Comparison of ENCODE assay signal across 1 cellular context in the genomic region with DNA sequence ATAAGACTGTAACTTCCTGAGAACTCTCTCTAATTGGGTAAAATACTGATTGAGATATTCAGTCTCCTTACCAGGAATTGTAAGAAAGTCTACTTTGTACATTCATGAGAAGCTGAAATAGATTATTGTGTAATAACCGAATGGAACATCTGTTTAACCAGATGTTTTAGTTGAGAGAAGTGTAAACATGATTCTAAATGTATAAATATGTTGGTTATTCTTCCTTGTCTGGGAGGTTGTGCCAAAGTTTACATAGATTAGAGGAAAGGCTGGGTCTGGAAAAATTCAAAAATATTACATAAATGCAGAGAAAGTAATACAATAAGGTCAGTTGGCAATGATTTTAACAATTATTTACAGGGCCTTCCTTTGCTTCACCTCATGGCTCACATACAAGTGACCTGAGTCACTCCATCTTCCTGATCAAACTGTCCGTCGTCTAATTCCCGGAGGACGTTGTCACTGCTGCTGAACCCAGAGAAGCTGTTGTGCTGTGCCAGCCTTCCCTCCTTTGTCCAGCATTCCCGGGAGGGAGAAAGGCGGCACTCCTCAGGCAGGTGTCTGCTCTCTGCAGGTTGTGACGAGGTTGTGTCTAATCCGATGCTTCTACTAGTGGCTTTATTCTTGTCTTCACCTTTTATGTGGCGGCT.
TF ChIP-seq lines count a peak whose summit lies in the region.

No MANE protein-coding gene starts in this region.

TF ChIP-seq in A549, 52 proteins besides CTCF, POLR2A, EP300 and RAD21 (continued from another document):
- TF ChIP-seq PBX3 (IDR thresholded peaks at IDR 0.05) = no peak
